In the genomic region with DNA sequence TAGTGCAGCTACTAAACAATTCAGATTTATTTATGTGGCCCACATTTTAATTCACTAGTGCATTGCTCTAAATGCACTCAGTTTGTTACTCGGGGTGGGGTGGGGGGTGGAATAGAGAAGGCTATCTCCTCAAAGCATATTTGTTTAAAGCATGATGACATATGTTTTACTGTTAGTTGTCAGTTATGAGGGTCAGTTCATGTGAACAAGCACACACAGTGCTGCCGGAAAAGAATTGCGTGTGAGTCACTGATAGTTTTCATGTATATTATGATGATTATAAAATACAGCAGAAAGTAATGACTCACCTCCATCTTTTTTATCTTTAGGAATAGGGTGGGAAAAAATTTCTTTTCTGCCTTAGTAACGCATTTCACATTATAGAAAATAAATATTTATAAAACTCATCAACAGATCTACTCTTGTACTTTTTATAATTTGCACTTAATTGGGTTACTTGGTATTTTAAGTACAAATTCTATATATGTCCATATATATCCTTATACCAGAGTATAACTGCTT, we compare ENCODE assay signal across 19 cellular contexts. TPM values are rescaled to one million over a fixed set of nuclear protein-coding genes. Genes with fewer than 3 reads are reported as not detected.
DNase-seq lines count a peak whose midpoint lies in the region; ATAC-seq and TF ChIP-seq lines count a peak whose summit lies in the region.
"Had no signal": no experiment of that assay in that cellular context is flagged by ENCODE, and none has a peak within 500 bp of the region (broad histone marks: within the 10 kb centered on the region; RNA-seq: fewer than 3 reads in every experiment).

No MANE protein-coding gene starts in this region.

- POLR2A ChIA-PET in A673 (lab: Charles Lee; ENCODE audit: low non-redundant PET): no interaction called here

- no peaks in the 10 kb centered on the region for H3K9me3 ChIP-seq in A673 (ENCODE audit: low read depth, low read length, poor library complexity, severe bottlenecking)
- H3K9me3 ChIP-seq: upper lobe of left lung had no signal

- intact Hi-C loops in A673 (cut with micrococcal nuclease; ENCODE audit: unreplicated experiment): no loop called here

- peaks cover 9% of the 10 kb centered on the region for H3K27me3 ChIP-seq in A673 (replicated peaks; ENCODE audit: insufficient read depth, low read depth, low read length, poor library complexity)
- H3K27me3 ChIP-seq: upper lobe of left lung had no signal

- H3K27ac ChIP-seq in A673 (ENCODE audit: low read depth, low read length, poor library complexity, severe bottlenecking): no peak overlapping the region
- H3K27ac ChIP-seq: upper lobe of left lung had no signal

- no peaks in the 10 kb centered on the region for H3K4me1 ChIP-seq in A673 (ENCODE audit: insufficient read depth, low read length, poor library complexity, severe bottlenecking)
- H3K4me1 ChIP-seq: upper lobe of left lung had no signal

- BruUV-seq in A673 (replicated peaks; lab: Mats Ljungman, UMichigan): no TSS peak

- DNase-seq in A673 (ENCODE audit: low spot score) (peak; percentile 20), LoVo (ENCODE audit: low spot score) (peak; percentile 22), amniotic stem cell (lab: John Stamatoyannopoulos, UW) (peak; percentile 58), fibroblast of villous mesenchyme (ENCODE audit: low read depth) (peak; percentile 87), middle frontal gyrus (ENCODE audit: extremely low spot score, low spot score) (no peak), DMS114 treated with DMSO at 0.1 percent for 48 hours (lab: John Stamatoyannopoulos, UW; ENCODE audit: unreplicated experiment) (no peak), NCI-H1105 treated with DMSO at 0.1 percent for 48 hours (lab: John Stamatoyannopoulos, UW) (no peak)
- DNase-seq: activated CD4-positive, alpha-beta memory T cell treated with anti-CD3 and anti-CD28 coated beads, Interleukin-2, amount 10 ng/mL, durations not matched to agents 7 days and 5 days; activated gamma-delta T cell; cerebellar nuclear complex; DMS79; NCI-H187; nephron progenitor cell; stimulated activated CD4-positive, alpha-beta T cell treated with anti-CD3 and anti-CD28 coated beads, Interleukin-15, amount 100 ng/mL, for 24 hours; T-helper 17 cell; upper lobe of left lung had no signal

- no peak overlapping the region for H3K4me3 ChIP-seq in A673 (ENCODE audit: low read depth, low read length, poor library complexity, severe bottlenecking)
- H3K4me3 ChIP-seq in fibroblast of villous mesenchyme (ENCODE audit: low read depth, low read length): no peak overlapping the region
- H3K4me3 ChIP-seq: upper lobe of left lung had no signal

- ATAC-seq in HG02798 (IDR thresholded peaks at IDR 0.05; ENCODE audit: poor library complexity, unreplicated experiment): no peak
- ATAC-seq: HepG2, left lobe of liver, T-helper 17 cell had no signal

- CTCF ChIA-PET in A673 (lab: Charles Lee): no interaction called here

- H3K36me3 ChIP-seq in A673 (ENCODE audit: insufficient read depth, low read length, poor library complexity, severe bottlenecking): no peaks in the 10 kb centered on the region
- H3K36me3 ChIP-seq: upper lobe of left lung had no signal

- TF ChIP-seq CTCF in A673 (conservative IDR thresholded peaks at IDR 0.05; ENCODE audit: low read depth, low read length) (no peak), fibroblast of villous mesenchyme (IDR thresholded peaks at IDR 0.05; ENCODE audit: insufficient read depth, low read depth, low read length) (no peak)

RNA-seq across cellular contexts. Expression of a gene that starts 42.2 kb away (rescaled TPM):
- total RNA-seq in A673 (2021): 12.2 and 14.5 TPM in 2 replicates
- 65.4 and 89.8 TPM in 2 replicates for total RNA-seq in fibroblast of villous mesenchyme

Comparison
In these comparisons a context has a peak if more than half of its experiments do, and no peak if none do; other contexts are left out.
1. DNase-seq: peak in A673 (single experiment), LoVo (single experiment), amniotic stem cell (single experiment) and fibroblast of villous mesenchyme (single experiment); none in middle frontal gyrus (single experiment), DMS114 treated with DMSO at 0.1 percent for 48 hours (single experiment) and NCI-H1105 treated with DMSO at 0.1 percent for 48 hours (single experiment).